Comparison of ENCODE assay signal across 9 cellular contexts in the genomic region with DNA sequence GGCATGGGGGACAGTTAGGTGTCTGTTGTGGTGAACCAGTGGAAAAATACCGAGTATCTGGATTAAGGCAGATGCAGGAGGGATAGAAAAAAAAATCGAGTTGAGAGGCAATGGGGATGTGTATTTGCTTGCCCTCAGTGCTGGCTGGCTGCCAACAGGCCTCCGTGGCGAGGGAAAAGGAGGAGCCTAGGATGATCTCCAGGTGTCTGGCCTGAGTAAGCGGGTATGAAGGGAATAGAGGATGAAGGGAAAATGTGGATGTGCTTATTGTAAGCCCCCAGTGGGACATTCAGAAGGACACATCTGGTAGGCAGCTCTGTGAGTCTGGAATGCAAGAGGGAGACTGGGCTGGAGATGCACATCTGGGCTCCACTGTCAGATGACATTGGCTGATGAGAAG. TPM values are rescaled to one million over a fixed set of nuclear protein-coding genes. Genes with fewer than 3 reads are reported as not detected.
DNase-seq lines count a peak whose midpoint lies in the region; ATAC-seq and TF ChIP-seq lines count a peak whose summit lies in the region.
"Had no signal": no experiment of that assay in that cellular context is flagged by ENCODE, and none has a peak within 500 bp of the region (broad histone marks: within the 10 kb centered on the region; RNA-seq: fewer than 3 reads in every experiment).

No MANE protein-coding gene starts in this region.

- DNase-seq in left ventricle myocardium superior (peak; percentile 57), Right ventricle myocardium superior (no peak), NCI-H2171 (lab: John Stamatoyannopoulos, UW) (peak; percentile 99), SW480 (ENCODE audit: low spot score) (peak; percentile 46), iPS-NIHi7 (ENCODE audit: extremely low spot score) (no peak), glutamatergic neuron (no peak)
- DNase-seq in activated CD8-positive, alpha-beta memory T cell treated with anti-CD3 and anti-CD28 coated beads, Interleukin-2, amount 10 ng/mL, durations not matched to agents 7 days and 5 days: no peak
- DNase-seq: retina had no signal

- CTCF ChIA-PET in activated CD8-positive, alpha-beta memory T cell treated with anti-CD3 and anti-CD28 coated beads, Interleukin-2, amount 10 ng/mL, durations not matched to agents 7 days and 5 days (lab: Charles Lee): no interaction called here

- intact Hi-C loops in left ventricle myocardium superior (cut with micrococcal nuclease): no loop called here
- intact Hi-C loops in Right ventricle myocardium superior (cut with DNase I): no loop called here

- ATAC-seq in left ventricle myocardium superior: peak; percentile 48
- no peak for ATAC-seq in Right ventricle myocardium superior (ENCODE audit: poor library complexity)
- ATAC-seq in HG03439 (IDR thresholded peaks at IDR 0.05; ENCODE audit: unreplicated experiment): no peak
- no peak for ATAC-seq in activated CD8-positive, alpha-beta memory T cell treated with anti-CD3 and anti-CD28 coated beads, Interleukin-2, amount 10 ng/mL, durations not matched to agents 7 days and 5 days

- TF ChIP-seq CTCF in glutamatergic neuron (IDR thresholded peaks at IDR 0.05; ENCODE audit: partially characterized antibody, unreplicated experiment): no peak

- H3K9me3 Mint-ChIP-seq in activated CD8-positive, alpha-beta memory T cell treated with anti-CD3 and anti-CD28 coated beads, Interleukin-2, amount 10 ng/mL, durations not matched to agents 7 days and 5 days (ENCODE audit: low read depth): no peaks in the 10 kb centered on the region
- H3K9me3 Mint-ChIP-seq in glutamatergic neuron (ENCODE audit: unreplicated experiment): peaks cover 1% of the 10 kb centered on the region

- no peaks in the 10 kb centered on the region for H3K4me1 Mint-ChIP-seq in activated CD8-positive, alpha-beta memory T cell treated with anti-CD3 and anti-CD28 coated beads, Interleukin-2, amount 10 ng/mL, durations not matched to agents 7 days and 5 days
- no peaks in the 10 kb centered on the region for H3K4me1 Mint-ChIP-seq in glutamatergic neuron (ENCODE audit: low read depth, unreplicated experiment)

- H3K4me3 Mint-ChIP-seq in activated CD8-positive, alpha-beta memory T cell treated with anti-CD3 and anti-CD28 coated beads, Interleukin-2, amount 10 ng/mL, durations not matched to agents 7 days and 5 days: no peak overlapping the region
- no peak overlapping the region for H3K4me3 Mint-ChIP-seq in glutamatergic neuron (ENCODE audit: unreplicated experiment)

- no peaks in the 10 kb centered on the region for H3K27me3 Mint-ChIP-seq in activated CD8-positive, alpha-beta memory T cell treated with anti-CD3 and anti-CD28 coated beads, Interleukin-2, amount 10 ng/mL, durations not matched to agents 7 days and 5 days
- H3K27me3 Mint-ChIP-seq in glutamatergic neuron (ENCODE audit: unreplicated experiment): no peaks in the 10 kb centered on the region

- H3K27ac Mint-ChIP-seq in activated CD8-positive, alpha-beta memory T cell treated with anti-CD3 and anti-CD28 coated beads, Interleukin-2, amount 10 ng/mL, durations not matched to agents 7 days and 5 days: no peak overlapping the region
- no peak overlapping the region for H3K27ac Mint-ChIP-seq in glutamatergic neuron (ENCODE audit: unreplicated experiment)

- no peaks in the 10 kb centered on the region for H3K36me3 Mint-ChIP-seq in activated CD8-positive, alpha-beta memory T cell treated with anti-CD3 and anti-CD28 coated beads, Interleukin-2, amount 10 ng/mL, durations not matched to agents 7 days and 5 days
- H3K36me3 Mint-ChIP-seq in glutamatergic neuron (ENCODE audit: unreplicated experiment): no peaks in the 10 kb centered on the region

RNA-seq across cellular contexts. Expression of a gene that starts 22.8 kb away (rescaled TPM):
- 4.9 TPM for total RNA-seq in left ventricle myocardium superior
- 4.2 TPM for total RNA-seq in Right ventricle myocardium superior
- total RNA-seq in activated CD8-positive, alpha-beta memory T cell treated with anti-CD3 and anti-CD28 coated beads, Interleukin-2, amount 10 ng/mL, durations not matched to agents 7 days and 5 days: not detected
- 5.5 TPM for total RNA-seq in glutamatergic neuron (ENCODE audit: unreplicated experiment)

Comparison
In these comparisons a context has a peak if more than half of its experiments do, and no peak if none do; other contexts are left out.
1. DNase-seq: peak in left ventricle myocardium superior (single experiment), NCI-H2171 (single experiment) and SW480 (single experiment); none in Right ventricle myocardium superior (single experiment), iPS-NIHi7 (single experiment), activated CD8-positive, alpha-beta memory T cell treated with anti-CD3 and anti-CD28 coated beads, Interleukin-2, amount 10 ng/mL, durations not matched to agents 7 days and 5 days (single experiment) and glutamatergic neuron (single experiment).